In genomic region chr10:91251430-91252056, GRCh38 we compare ENCODE assay signal across 8 cellular contexts. TPM values are rescaled to one million over a fixed set of nuclear protein-coding genes. Genes with fewer than 3 reads are reported as not detected.
DNase-seq lines count a peak whose midpoint lies in the region; TF ChIP-seq lines count a peak whose summit lies in the region.

No MANE protein-coding gene starts in this region.

- H3K4me3 ChIP-seq in Peyer's patch (no peak overlapping the region), parathyroid adenoma (ENCODE audit: low read depth, low read length) (no peak overlapping the region)

- H3K9me3 ChIP-seq in Peyer's patch (no peaks in the 10 kb centered on the region), parathyroid adenoma (ENCODE audit: control insufficient read depth, low read length) (no peaks in the 10 kb centered on the region)

- peak; percentile 83 to 98 (median 96) for TF ChIP-seq CTCF in Peyer's patch (IDR thresholded peaks at IDR 0.05)
- TF ChIP-seq CTCF in parathyroid adenoma (IDR thresholded peaks at IDR 0.05), result peak; percentile 90

- H3K36me3 ChIP-seq in Peyer's patch, result peaks cover 0 to 45% (median 0%) of the 10 kb centered on the region in 3 donors
- no peaks in the 10 kb centered on the region for H3K36me3 ChIP-seq in parathyroid adenoma (ENCODE audit: control insufficient read depth, insufficient read depth, low read length)

- H2AFZ ChIP-seq in parathyroid adenoma, result no peak overlapping the region

- no peaks in the 10 kb centered on the region for H3K79me2 ChIP-seq in parathyroid adenoma

- no peak overlapping the region for H3K9ac ChIP-seq in parathyroid adenoma

- H3K4me1 ChIP-seq in Peyer's patch (no peaks in the 10 kb centered on the region), parathyroid adenoma (no peaks in the 10 kb centered on the region)

- H3K4me2 ChIP-seq in parathyroid adenoma (ENCODE audit: low read length), result no peak overlapping the region

- TF ChIP-seq POLR2A in Peyer's patch (IDR thresholded peaks at IDR 0.05), result no peak

- no peaks in the 10 kb centered on the region for H3K27me3 ChIP-seq in Peyer's patch
- H3K27me3 ChIP-seq in parathyroid adenoma (ENCODE audit: control insufficient read depth, insufficient read depth, low read length), result no peaks in the 10 kb centered on the region

- peak; percentile 84 for DNase-seq in NCI-H510A treated with DMSO at 0.1 percent for 48 hours (lab: John Stamatoyannopoulos, UW)
- DNase-seq in NCI-H510A (lab: John Stamatoyannopoulos, UW), result no peak
- peak; percentile 78 for DNase-seq in HT-29 (ENCODE audit: low spot score)
- DNase-seq in Peyer's patch, result peak in 2 of 3 donors; percentile 31 to 76
- DNase-seq in activated effector memory CD4-positive, alpha-beta T cell treated with anti-CD3 and anti-CD28 coated beads, Interleukin-2, amount 50 U/mL, for 16 hours, result peak; percentile 73
- DNase-seq in globus pallidus (ENCODE audit: low spot score), result peak; percentile 80
- DNase-seq in T1000 (lab: John Stamatoyannopoulos, UW), result no peak

- no peak overlapping the region for H3K27ac ChIP-seq in Peyer's patch
- no peak overlapping the region for H3K27ac ChIP-seq in parathyroid adenoma

RNA-seq across cellular contexts. Expression of gene PCGF5, which starts 31.1 kb away (rescaled TPM):
- total RNA-seq in HT-29 (2014; rRNA removed; shearing (Covaris generic)), result 5.4 and 6.3 TPM in 2 replicates
- total RNA-seq in Peyer's patch, result 10 to 100 TPM; 45.4 to 68.1 (median 49.8) TPM

Comparison
In these comparisons a context has a peak if more than half of its experiments do, and no peak if none do; other contexts are left out.
1. DNase-seq: peak in NCI-H510A treated with DMSO at 0.1 percent for 48 hours (single experiment), HT-29 (single experiment), Peyer's patch (2 of 3), activated effector memory CD4-positive, alpha-beta T cell treated with anti-CD3 and anti-CD28 coated beads, Interleukin-2, amount 50 U/mL, for 16 hours (single experiment) and globus pallidus (single experiment); none in NCI-H510A (single experiment) and T1000 (single experiment).